In genomic region chr13:65064967-65065366, GRCh38 we compare ENCODE assay signal across 2 cellular contexts.
TF ChIP-seq lines count a peak whose summit lies in the region.

No MANE protein-coding gene starts in this region.

TF ChIP-seq in IMR-90, 13 proteins besides CTCF, POLR2A, EP300 and RAD21 (continued from another document):
- TF ChIP-seq SMC3 (IDR thresholded peaks at IDR 0.05; ENCODE audit: low read depth, low read length), result no peak
- TF ChIP-seq, protein P1, sequence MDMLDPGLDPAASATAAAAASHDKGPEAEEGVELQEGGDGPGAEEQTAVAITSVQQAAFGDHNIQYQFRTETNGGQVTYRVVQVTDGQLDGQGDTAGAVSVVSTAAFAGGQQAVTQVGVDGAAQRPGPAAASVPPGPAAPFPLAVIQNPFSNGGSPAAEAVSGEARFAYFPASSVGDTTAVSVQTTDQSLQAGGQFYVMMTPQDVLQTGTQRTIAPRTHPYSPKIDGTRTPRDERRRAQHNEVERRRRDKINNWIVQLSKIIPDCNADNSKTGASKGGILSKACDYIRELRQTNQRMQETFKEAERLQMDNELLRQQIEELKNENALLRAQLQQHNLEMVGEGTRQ (IDR thresholded peaks at IDR 0.05; ENCODE audit: low read depth, low read length), result no peak
- no peak for TF ChIP-seq NFE2L2 (IDR thresholded peaks at IDR 0.05; ENCODE audit: low read depth, low read length)
- TF ChIP-seq MAFK (IDR thresholded peaks at IDR 0.05; ENCODE audit: low read depth, low read length), result no peak
- no peak for TF ChIP-seq ELK1 (IDR thresholded peaks at IDR 0.05; ENCODE audit: borderline replicate concordance, low read depth, low read length)
- TF ChIP-seq RFX5 (IDR thresholded peaks at IDR 0.05; ENCODE audit: low read depth, low read length), result no peak
- no peak for TF ChIP-seq CHD1 (IDR thresholded peaks at IDR 0.05; ENCODE audit: low read depth, low read length)
- TF ChIP-seq MAZ (IDR thresholded peaks at IDR 0.05; ENCODE audit: borderline replicate concordance, low read depth, low read length), result no peak
- TF ChIP-seq BHLHE40 (IDR thresholded peaks at IDR 0.05; ENCODE audit: low read depth, low read length), result no peak
- no peak for TF ChIP-seq RCOR1 (IDR thresholded peaks at IDR 0.05; ENCODE audit: insufficient replicate concordance, low read length)
- no peak for TF ChIP-seq FOS (IDR thresholded peaks at IDR 0.05; ENCODE audit: low read depth, low read length)

TF ChIP-seq in GM23338, 12 proteins besides CTCF, POLR2A, EP300 and RAD21 (continued from another document):
- TF ChIP-seq, protein P2, sequence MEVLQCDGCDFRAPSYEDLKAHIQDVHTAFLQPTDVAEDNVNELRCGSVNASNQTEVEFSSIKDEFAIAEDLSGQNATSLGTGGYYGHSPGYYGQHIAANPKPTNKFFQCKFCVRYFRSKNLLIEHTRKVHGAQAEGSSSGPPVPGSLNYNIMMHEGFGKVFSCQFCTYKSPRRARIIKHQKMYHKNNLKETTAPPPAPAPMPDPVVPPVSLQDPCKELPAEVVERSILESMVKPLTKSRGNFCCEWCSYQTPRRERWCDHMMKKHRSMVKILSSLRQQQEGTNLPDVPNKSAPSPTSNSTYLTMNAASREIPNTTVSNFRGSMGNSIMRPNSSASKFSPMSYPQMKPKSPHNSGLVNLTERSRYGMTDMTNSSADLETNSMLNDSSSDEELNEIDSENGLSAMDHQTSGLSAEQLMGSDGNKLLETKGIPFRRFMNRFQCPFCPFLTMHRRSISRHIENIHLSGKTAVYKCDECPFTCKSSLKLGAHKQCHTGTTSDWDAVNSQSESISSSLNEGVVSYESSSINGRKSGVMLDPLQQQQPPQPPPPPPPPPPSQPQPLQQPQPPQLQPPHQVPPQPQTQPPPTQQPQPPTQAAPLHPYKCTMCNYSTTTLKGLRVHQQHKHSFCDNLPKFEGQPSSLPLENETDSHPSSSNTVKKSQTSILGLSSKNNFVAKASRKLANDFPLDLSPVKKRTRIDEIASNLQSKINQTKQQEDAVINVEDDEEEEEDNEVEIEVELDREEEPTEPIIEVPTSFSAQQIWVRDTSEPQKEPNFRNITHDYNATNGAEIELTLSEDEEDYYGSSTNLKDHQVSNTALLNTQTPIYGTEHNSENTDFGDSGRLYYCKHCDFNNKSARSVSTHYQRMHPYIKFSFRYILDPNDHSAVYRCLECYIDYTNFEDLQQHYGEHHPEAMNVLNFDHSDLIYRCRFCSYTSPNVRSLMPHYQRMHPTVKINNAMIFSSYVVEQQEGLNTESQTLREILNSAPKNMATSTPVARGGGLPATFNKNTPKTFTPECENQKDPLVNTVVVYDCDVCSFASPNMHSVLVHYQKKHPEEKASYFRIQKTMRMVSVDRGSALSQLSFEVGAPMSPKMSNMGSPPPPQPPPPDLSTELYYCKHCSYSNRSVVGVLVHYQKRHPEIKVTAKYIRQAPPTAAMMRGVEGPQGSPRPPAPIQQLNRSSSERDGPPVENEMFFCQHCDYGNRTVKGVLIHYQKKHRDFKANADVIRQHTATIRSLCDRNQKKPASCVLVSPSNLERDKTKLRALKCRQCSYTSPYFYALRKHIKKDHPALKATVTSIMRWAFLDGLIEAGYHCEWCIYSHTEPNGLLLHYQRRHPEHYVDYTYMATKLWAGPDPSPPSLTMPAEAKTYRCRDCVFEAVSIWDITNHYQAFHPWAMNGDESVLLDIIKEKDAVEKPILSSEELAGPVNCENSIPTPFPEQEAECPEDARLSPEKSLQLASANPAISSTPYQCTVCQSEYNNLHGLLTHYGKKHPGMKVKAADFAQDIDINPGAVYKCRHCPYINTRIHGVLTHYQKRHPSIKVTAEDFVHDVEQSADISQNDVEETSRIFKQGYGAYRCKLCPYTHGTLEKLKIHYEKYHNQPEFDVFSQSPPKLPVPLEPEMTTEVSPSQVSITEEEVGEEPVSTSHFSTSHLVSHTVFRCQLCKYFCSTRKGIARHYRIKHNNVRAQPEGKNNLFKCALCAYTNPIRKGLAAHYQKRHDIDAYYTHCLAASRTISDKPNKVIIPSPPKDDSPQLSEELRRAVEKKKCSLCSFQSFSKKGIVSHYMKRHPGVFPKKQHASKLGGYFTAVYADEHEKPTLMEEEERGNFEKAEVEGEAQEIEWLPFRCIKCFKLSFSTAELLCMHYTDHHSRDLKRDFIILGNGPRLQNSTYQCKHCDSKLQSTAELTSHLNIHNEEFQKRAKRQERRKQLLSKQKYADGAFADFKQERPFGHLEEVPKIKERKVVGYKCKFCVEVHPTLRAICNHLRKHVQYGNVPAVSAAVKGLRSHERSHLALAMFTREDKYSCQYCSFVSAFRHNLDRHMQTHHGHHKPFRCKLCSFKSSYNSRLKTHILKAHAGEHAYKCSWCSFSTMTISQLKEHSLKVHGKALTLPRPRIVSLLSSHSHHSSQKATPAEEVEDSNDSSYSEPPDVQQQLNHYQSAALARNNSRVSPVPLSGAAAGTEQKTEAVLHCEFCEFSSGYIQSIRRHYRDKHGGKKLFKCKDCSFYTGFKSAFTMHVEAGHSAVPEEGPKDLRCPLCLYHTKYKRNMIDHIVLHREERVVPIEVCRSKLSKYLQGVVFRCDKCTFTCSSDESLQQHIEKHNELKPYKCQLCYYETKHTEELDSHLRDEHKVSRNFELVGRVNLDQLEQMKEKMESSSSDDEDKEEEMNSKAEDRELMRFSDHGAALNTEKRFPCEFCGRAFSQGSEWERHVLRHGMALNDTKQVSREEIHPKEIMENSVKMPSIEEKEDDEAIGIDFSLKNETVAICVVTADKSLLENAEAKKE (CRISPR knock-in tag; IDR thresholded peaks at IDR 0.05), result no peak
- TF ChIP-seq, protein P3, sequence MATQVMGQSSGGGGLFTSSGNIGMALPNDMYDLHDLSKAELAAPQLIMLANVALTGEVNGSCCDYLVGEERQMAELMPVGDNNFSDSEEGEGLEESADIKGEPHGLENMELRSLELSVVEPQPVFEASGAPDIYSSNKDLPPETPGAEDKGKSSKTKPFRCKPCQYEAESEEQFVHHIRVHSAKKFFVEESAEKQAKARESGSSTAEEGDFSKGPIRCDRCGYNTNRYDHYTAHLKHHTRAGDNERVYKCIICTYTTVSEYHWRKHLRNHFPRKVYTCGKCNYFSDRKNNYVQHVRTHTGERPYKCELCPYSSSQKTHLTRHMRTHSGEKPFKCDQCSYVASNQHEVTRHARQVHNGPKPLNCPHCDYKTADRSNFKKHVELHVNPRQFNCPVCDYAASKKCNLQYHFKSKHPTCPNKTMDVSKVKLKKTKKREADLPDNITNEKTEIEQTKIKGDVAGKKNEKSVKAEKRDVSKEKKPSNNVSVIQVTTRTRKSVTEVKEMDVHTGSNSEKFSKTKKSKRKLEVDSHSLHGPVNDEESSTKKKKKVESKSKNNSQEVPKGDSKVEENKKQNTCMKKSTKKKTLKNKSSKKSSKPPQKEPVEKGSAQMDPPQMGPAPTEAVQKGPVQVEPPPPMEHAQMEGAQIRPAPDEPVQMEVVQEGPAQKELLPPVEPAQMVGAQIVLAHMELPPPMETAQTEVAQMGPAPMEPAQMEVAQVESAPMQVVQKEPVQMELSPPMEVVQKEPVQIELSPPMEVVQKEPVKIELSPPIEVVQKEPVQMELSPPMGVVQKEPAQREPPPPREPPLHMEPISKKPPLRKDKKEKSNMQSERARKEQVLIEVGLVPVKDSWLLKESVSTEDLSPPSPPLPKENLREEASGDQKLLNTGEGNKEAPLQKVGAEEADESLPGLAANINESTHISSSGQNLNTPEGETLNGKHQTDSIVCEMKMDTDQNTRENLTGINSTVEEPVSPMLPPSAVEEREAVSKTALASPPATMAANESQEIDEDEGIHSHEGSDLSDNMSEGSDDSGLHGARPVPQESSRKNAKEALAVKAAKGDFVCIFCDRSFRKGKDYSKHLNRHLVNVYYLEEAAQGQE (IDR thresholded peaks at IDR 0.05; ENCODE audit: unreplicated experiment), result no peak
- TF ChIP-seq ZNF114 (CRISPR knock-in tag; IDR thresholded peaks at IDR 0.05) (no peak), POLR2AphosphoS5 (IDR thresholded peaks at IDR 0.05; ENCODE audit: low read depth) (no peak), JUNB (IDR thresholded peaks at IDR 0.05; ENCODE audit: unreplicated experiment) (no peak), EZH2 (IDR thresholded peaks at IDR 0.05; ENCODE audit: low read depth, unreplicated experiment) (no peak), STAT1 (IDR thresholded peaks at IDR 0.05; ENCODE audit: unreplicated experiment) (no peak), EZH2phosphoT487 (IDR thresholded peaks at IDR 0.05; ENCODE audit: unreplicated experiment) (no peak), ZNF331 (CRISPR knock-in tag; IDR thresholded peaks at IDR 0.05; ENCODE audit: low read depth) (no peak)
- TF ChIP-seq, protein P4, sequence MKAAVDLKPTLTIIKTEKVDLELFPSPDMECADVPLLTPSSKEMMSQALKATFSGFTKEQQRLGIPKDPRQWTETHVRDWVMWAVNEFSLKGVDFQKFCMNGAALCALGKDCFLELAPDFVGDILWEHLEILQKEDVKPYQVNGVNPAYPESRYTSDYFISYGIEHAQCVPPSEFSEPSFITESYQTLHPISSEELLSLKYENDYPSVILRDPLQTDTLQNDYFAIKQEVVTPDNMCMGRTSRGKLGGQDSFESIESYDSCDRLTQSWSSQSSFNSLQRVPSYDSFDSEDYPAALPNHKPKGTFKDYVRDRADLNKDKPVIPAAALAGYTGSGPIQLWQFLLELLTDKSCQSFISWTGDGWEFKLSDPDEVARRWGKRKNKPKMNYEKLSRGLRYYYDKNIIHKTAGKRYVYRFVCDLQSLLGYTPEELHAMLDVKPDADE (IDR thresholded peaks at IDR 0.05), result no peak
TF ChIP-seq in GM23338: peak in this region for 0.
